1 cellular context compared by ENCODE assay signal in genomic region chr7:76093531-76093930, GRCh38.
TF ChIP-seq lines count a peak whose summit lies in the region.

No MANE protein-coding gene starts in this region.

TF ChIP-seq in IMR-90, 13 proteins besides CTCF, POLR2A, EP300 and RAD21:
- TF ChIP-seq CEBPB (IDR thresholded peaks at IDR 0.05; ENCODE audit: low read depth, low read length) (0 out of 2 replicates have a peak, but pooled peaks have one; percentile 8), BHLHE40 (IDR thresholded peaks at IDR 0.05; ENCODE audit: low read depth, low read length) (peak; percentile 36; the same call in 1 of the 2 replicates)
